In genomic region chr11:69141742-69142141, GRCh38 we compare ENCODE assay signal across 17 cellular contexts. TPM values are rescaled to one million over a fixed set of nuclear protein-coding genes. Genes with fewer than 3 reads are reported as not detected.
DNase-seq lines count a peak whose midpoint lies in the region; ATAC-seq and TF ChIP-seq lines count a peak whose summit lies in the region.
"Had no signal": no experiment of that assay in that cellular context is flagged by ENCODE, and none has a peak within 500 bp of the region (broad histone marks: within the 10 kb centered on the region; RNA-seq: fewer than 3 reads in every experiment).

No MANE protein-coding gene starts in this region.

- no peaks in the 10 kb centered on the region for H3K27me3 ChIP-seq in stomach
- H3K27me3 ChIP-seq: BLaER1 treated with 17β-estradiol and CSF1 and Interleukin-3, amounts not matched to agents 10 nM and 100 nM had no signal

- H3K9me3 ChIP-seq in stomach, result peaks cover 0 to 14% (median 12%) of the 10 kb centered on the region in 4 donors

- H3K36me3 ChIP-seq in stomach, result peaks cover 0 to 34% (median 2%) of the 10 kb centered on the region in 4 donors

- TF ChIP-seq CTCF in coronary artery (IDR thresholded peaks at IDR 0.05), result no peak
- no peak for TF ChIP-seq CTCF in stomach (IDR thresholded peaks at IDR 0.05)
- TF ChIP-seq CTCF in GM13977 (IDR thresholded peaks at IDR 0.05; ENCODE audit: extremely low read depth, insufficient read depth, missing control alignments), result no peak

- 57 to 68% (median 63%) methylated on average over 8 of the region's 8 CpGs for WGBS in stomach, 5 donors

- no peak for ATAC-seq in HG02973 (IDR thresholded peaks at IDR 0.05; ENCODE audit: unreplicated experiment)
- ATAC-seq in HG02840 (IDR thresholded peaks at IDR 0.05; ENCODE audit: low FRiP score, unreplicated experiment), result no peak

- TF ChIP-seq POLR2A in stomach (IDR thresholded peaks at IDR 0.05), result no peak

- no peak overlapping the region for H3K27ac ChIP-seq in coronary artery
- no peak overlapping the region for H3K27ac ChIP-seq in stomach
- H3K27ac ChIP-seq: BLaER1 treated with 17β-estradiol and CSF1 and Interleukin-3, amounts not matched to agents 10 nM and 100 nM had no signal

- in situ Hi-C loops in GM13977 (cut with MboI; ENCODE audit: low pct_unique_long_range_greater_than_20kb, low sequenced_read_pairs, unreplicated experiment), result no loop called here

- H3K4me3 ChIP-seq in coronary artery, result no peak overlapping the region
- H3K4me3 ChIP-seq in stomach, result no peak overlapping the region

- DNase-seq in NOMO-1 treated with DMSO at 0.1 percent for 48 hours (lab: John Stamatoyannopoulos, UW; ENCODE audit: unreplicated experiment) (peak; percentile 18), NOMO-1 treated with dmso at 0.1 percent for 144 hours (lab: John Stamatoyannopoulos, UW; ENCODE audit: unreplicated experiment) (no peak), NCI-H524 (lab: John Stamatoyannopoulos, UW) (peak; percentile 85 to 94), coronary artery (ENCODE audit: low spot score) (peak; percentile 33), stomach (peak; percentile 17), GM13977 (ENCODE audit: low spot score) (no peak)
- DNase-seq: H7, NCI-H187, NCI-H446, NCI-H748 treated with DMSO at 0.1 percent for 48 hours, Right ventricle myocardium superior, SK-N-SH had no signal

- TF ChIP-seq EP300 in stomach (IDR thresholded peaks at IDR 0.05), result no peak

- intact Hi-C loops in stomach (cut with DNase I; ENCODE audit: low total_unique reads), result no loop called here

- peaks cover 0 to 6% (median 0%) of the 10 kb centered on the region in 4 donors for H3K4me1 ChIP-seq in stomach

RNA-seq across cellular contexts. Expression of gene SMIM38, which starts 14.0 kb away (rescaled TPM):
- total RNA-seq in stomach, result 10 to 100 TPM in 2 of 5 donors, 1 to 10 TPM in 2, not detected in 1; 1.2 to 31.2 (median 14.7) TPM
- polyA plus RNA-seq in stomach, result 10 to 100 TPM in 1 of 3 donors, 1 to 10 TPM in 2; 1.9 to 22.7 (median 8.1) TPM
- total RNA-seq: Daoy, LHCN-M2, Right ventricle myocardium superior had no signal

Comparison
In these comparisons a context has a peak if more than half of its experiments do, and no peak if none do; other contexts are left out.
1. DNase-seq: peak in NOMO-1 treated with DMSO at 0.1 percent for 48 hours (single experiment), NCI-H524 (2 of 2), coronary artery (single experiment) and stomach (single experiment); none in NOMO-1 treated with dmso at 0.1 percent for 144 hours (single experiment) and GM13977 (single experiment).